In the genomic region with DNA sequence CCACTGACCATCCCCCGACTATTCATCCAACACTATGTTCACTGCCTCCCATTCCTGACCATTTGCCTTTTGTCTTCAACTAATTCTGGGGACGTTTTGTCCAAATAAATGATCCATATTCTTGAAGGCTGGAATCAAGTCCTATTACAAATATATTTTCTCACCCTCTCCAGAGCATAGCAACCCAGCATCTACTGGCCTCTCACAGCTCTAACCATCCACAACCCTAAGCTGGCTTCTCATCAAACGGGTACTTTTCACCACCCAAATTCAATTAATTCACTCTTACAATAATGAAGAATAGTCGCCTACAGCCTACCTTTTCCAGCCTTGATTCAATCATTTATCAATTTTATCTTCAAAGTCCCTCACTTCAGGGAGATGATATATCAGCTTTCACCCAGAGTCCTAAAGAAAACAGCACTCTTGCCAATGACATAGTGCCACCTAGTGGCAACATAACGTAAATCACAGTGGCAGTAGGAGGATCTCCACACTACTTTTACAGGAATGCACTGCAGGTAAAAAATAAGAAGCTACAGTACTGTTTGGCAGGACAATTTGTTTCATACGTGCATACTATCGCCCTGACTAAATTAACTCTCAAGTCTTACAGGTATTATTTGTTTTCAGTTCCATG, we compare ENCODE assay signal across 8 cellular contexts. TPM values are rescaled to one million over a fixed set of nuclear protein-coding genes. Genes with fewer than 3 reads are reported as not detected.
DNase-seq lines count a peak whose midpoint lies in the region; ATAC-seq, FAIRE-seq and TF ChIP-seq lines count a peak whose summit lies in the region.
"Not testable (repeated sequence)": the region's sequence is repeated elsewhere in the genome, so short reads cannot be mapped to it uniquely, and the experiment has no call there.

No MANE protein-coding gene starts in this region.

- H3K9me3 ChIP-seq in HCT116 (ENCODE audit: control insufficient read depth in 1 of 2, insufficient read depth in 1 of 2, low read depth in 1 of 2, low read length in 2 of 2); IMR-90 (ENCODE audit: control insufficient read depth, insufficient read depth, low read length); heart right ventricle; aorta (ENCODE audit: control insufficient read depth, low read length): not testable (repeated sequence)

- peak; percentile 13 for TF ChIP-seq CTCF in GM12865 (IDR thresholded peaks at IDR 0.05; ENCODE audit: insufficient read depth, low read depth, low read length, missing control alignments)
- TF ChIP-seq CTCF in HCT116 (IDR thresholded peaks at IDR 0.05 in 2 of 3, conservative IDR thresholded peaks at IDR 0.05 in 1 of 3; ENCODE audit: borderline replicate concordance in 1 of 3, insufficient read depth in 1 of 3, low read depth in 2 of 3, low read length in 2 of 3) = peak in 1 of 3 experiments; percentile 7; a peak in 1 of 6 replicates
- 0 out of 2 replicates have a peak, but pooled peaks have one; percentile 6 for TF ChIP-seq CTCF in IMR-90 (conservative IDR thresholded peaks at IDR 0.05; ENCODE audit: low read depth, low read length)
- peak; percentile 15 for TF ChIP-seq CTCF in bronchial epithelial cell (IDR thresholded peaks at IDR 0.05; ENCODE audit: insufficient read depth, low read length, severe bottlenecking)
- TF ChIP-seq CTCF in heart right ventricle (IDR thresholded peaks at IDR 0.05) = peak in 6 of 9 donors; percentile 29 to 42 (median 32)
- peak; percentile 44 for TF ChIP-seq CTCF in neural crest cell (conservative IDR thresholded peaks at IDR 0.05)

- H3K79me1 ChIP-seq in IMR-90 (ENCODE audit: low read depth in 1 of 2, low read length in 2 of 2) = not testable (repeated sequence)

- H3K56ac ChIP-seq in IMR-90 (ENCODE audit: extremely low read depth, insufficient read depth, low read length) = not testable (repeated sequence)

- H3K18ac ChIP-seq in IMR-90 (ENCODE audit: low read depth, low read length) = not testable (repeated sequence)

- not testable (repeated sequence) for H3K27ac Mint-ChIP-seq in activated CD4-positive, alpha-beta memory T cell treated with anti-CD3 and anti-CD28 coated beads, Interleukin-2, amount 10 ng/mL, durations not matched to agents 7 days and 5 days; neural crest cell (ENCODE audit: unreplicated experiment)

- BruUV-seq in HCT116 (replicated peaks; lab: Mats Ljungman, UMichigan); IMR-90 (replicated peaks; lab: Mats Ljungman, UMichigan): not testable (repeated sequence)

- not testable (repeated sequence) for H4K20me1 ChIP-seq in HCT116 (ENCODE audit: insufficient read depth); IMR-90 (ENCODE audit: insufficient read depth, low read length)

- not testable (repeated sequence) for H3K9ac ChIP-seq in HCT116 (ENCODE audit: low read length); IMR-90 (ENCODE audit: low read depth, low read length)

- not testable (repeated sequence) for H2BK20ac ChIP-seq in IMR-90 (ENCODE audit: low read depth, low read length)

- not testable (repeated sequence) for H2BK5ac ChIP-seq in IMR-90 (ENCODE audit: low read depth, low read length, poor library complexity, severe bottlenecking)

- not testable (repeated sequence) for H4K91ac ChIP-seq in IMR-90 (ENCODE audit: insufficient read depth, low read depth, low read length)

- H3K36me3 Mint-ChIP-seq in activated CD4-positive, alpha-beta memory T cell treated with anti-CD3 and anti-CD28 coated beads, Interleukin-2, amount 10 ng/mL, durations not matched to agents 7 days and 5 days (ENCODE audit: low read depth); neural crest cell (ENCODE audit: low read depth): not testable (repeated sequence)

- H2AK5ac ChIP-seq in IMR-90 (ENCODE audit: low read depth, low read length) = not testable (repeated sequence)

- in situ Hi-C loops in IMR-90 (cut with MboI; ENCODE audit: low sequenced_read_pairs) = not testable (repeated sequence)

- not testable (repeated sequence) for H3K27ac ChIP-seq in HCT116 (ENCODE audit: low read depth, low read length); IMR-90 (ENCODE audit: insufficient read depth, low read length); heart right ventricle; aorta (ENCODE audit: low read depth in 1 of 2, low read length in 2 of 2)

- not testable (repeated sequence) for H3K4me1 Mint-ChIP-seq in activated CD4-positive, alpha-beta memory T cell treated with anti-CD3 and anti-CD28 coated beads, Interleukin-2, amount 10 ng/mL, durations not matched to agents 7 days and 5 days; neural crest cell

- H2BK15ac ChIP-seq in IMR-90 (ENCODE audit: low read depth, low read length) = not testable (repeated sequence)

- CTCF ChIA-PET in HCT116 (lab: Charles Lee); IMR-90 (lab: Yijun Ruan, JAX); activated CD4-positive, alpha-beta memory T cell treated with anti-CD3 and anti-CD28 coated beads, Interleukin-2, amount 10 ng/mL, durations not matched to agents 7 days and 5 days (lab: Charles Lee): not testable (repeated sequence)

- TF ChIP-seq RAD21 in HCT116 (IDR thresholded peaks at IDR 0.05; ENCODE audit: low read depth) (peak; percentile 31; the same call in 1 of the 2 replicates), IMR-90 (IDR thresholded peaks at IDR 0.05; ENCODE audit: low read length) (peak; percentile 12; the same call in 1 of the 2 replicates)

- H3K4me3 ChIP-seq in GM12865 (ENCODE audit: low read depth, low read length); HCT116 (replicated peaks in 1 of 2; ENCODE audit: low read depth in 1 of 2, low read length in 2 of 2); IMR-90 (ENCODE audit: insufficient read depth, low read depth, low read length); bronchial epithelial cell (ENCODE audit: low read depth, low read length); heart right ventricle; aorta (ENCODE audit: low read length in 2 of 2): not testable (repeated sequence)

- H3K27me3 Mint-ChIP-seq in activated CD4-positive, alpha-beta memory T cell treated with anti-CD3 and anti-CD28 coated beads, Interleukin-2, amount 10 ng/mL, durations not matched to agents 7 days and 5 days; neural crest cell (ENCODE audit: low read depth): not testable (repeated sequence)

- not testable (repeated sequence) for H3K4me2 ChIP-seq in HCT116 (ENCODE audit: low read length); IMR-90 (ENCODE audit: low read depth, low read length)

- H3K27me3 ChIP-seq in HCT116 (ENCODE audit: insufficient read depth, low read length); IMR-90 (ENCODE audit: control insufficient read depth, insufficient read depth, low read length); bronchial epithelial cell (ENCODE audit: control insufficient read depth, insufficient read depth, low read length); heart right ventricle; aorta (ENCODE audit: control insufficient read depth in 1 of 2, insufficient read depth in 2 of 2, low read length in 1 of 2): not testable (repeated sequence)

- not testable (repeated sequence) for H3K4me3 Mint-ChIP-seq in activated CD4-positive, alpha-beta memory T cell treated with anti-CD3 and anti-CD28 coated beads, Interleukin-2, amount 10 ng/mL, durations not matched to agents 7 days and 5 days; neural crest cell

- not testable (repeated sequence) for FAIRE-seq in bronchial epithelial cell (lab: Jason Lieb, UNC)

- not testable (repeated sequence) for H2AK9ac ChIP-seq in IMR-90 (replicated peaks; ENCODE audit: low read depth, low read length, poor library complexity)

- not testable (repeated sequence) for H2AFZ ChIP-seq in HCT116 (ENCODE audit: low read depth, low read length, poor library complexity, severe bottlenecking); IMR-90 (replicated peaks; ENCODE audit: low read length, poor library complexity)

- not testable (repeated sequence) for H3K36me3 ChIP-seq in HCT116 (ENCODE audit: control insufficient read depth in 1 of 2, insufficient read depth in 2 of 2, low read length in 2 of 2); IMR-90 (ENCODE audit: control insufficient read depth, insufficient read depth, low read length); bronchial epithelial cell (ENCODE audit: control insufficient read depth, insufficient read depth, low read length); heart right ventricle; aorta (ENCODE audit: control insufficient read depth in 1 of 2, insufficient read depth in 2 of 2, low read length in 1 of 2)

- no CpG with 5 or more reads among the region's 7 CpGs for WGBS in IMR-90 (ENCODE audit: extremely low coverage in 2 of 2, insufficient read length in 1 of 2), 2 experiments
- WGBS in heart right ventricle, 2 donors = 33 to 37% methylated on average over 3 of the region's 7 CpGs
- WGBS in aorta, 2 donors = 30 to 33% methylated on average over 3 of the region's 7 CpGs

- RAD21 ChIA-PET in HCT116 (lab: Charles Lee; ENCODE audit: low non-redundant PET in 1 of 2, low total read pairs in 2 of 2, uncharacterized antibody in 2 of 2, unreplicated experiment in 2 of 2) = not testable (repeated sequence)

- intact Hi-C loops in HCT116 (cut with micrococcal nuclease); IMR-90 (cut with micrococcal nuclease); heart right ventricle (cut with DNase I); aorta (cut with DNase I): not testable (repeated sequence)

- H3K23ac ChIP-seq in IMR-90 (ENCODE audit: low read depth, low read length) = not testable (repeated sequence)

- not testable (repeated sequence) for H3K4me1 ChIP-seq in HCT116 (ENCODE audit: control insufficient read depth in 1 of 2, insufficient read depth in 2 of 2, low read length in 2 of 2); IMR-90 (ENCODE audit: control insufficient read depth, insufficient read depth, low read length); heart right ventricle; aorta (ENCODE audit: control insufficient read depth in 1 of 2, insufficient read depth in 2 of 2, low read length in 2 of 2)

- H4K8ac ChIP-seq in IMR-90 (ENCODE audit: low read depth in 2 of 2, low read length in 2 of 2) = not testable (repeated sequence)

- POLR2A ChIA-PET in HCT116 (lab: Charles Lee); IMR-90 (lab: Charles Lee; ENCODE audit: unreplicated experiment); activated CD4-positive, alpha-beta memory T cell treated with anti-CD3 and anti-CD28 coated beads, Interleukin-2, amount 10 ng/mL, durations not matched to agents 7 days and 5 days (lab: Charles Lee): not testable (repeated sequence)

- not testable (repeated sequence) for H3K9me2 ChIP-seq in HCT116 (ENCODE audit: insufficient read depth)

- not testable (repeated sequence) for H2BK120ac ChIP-seq in IMR-90 (ENCODE audit: low read depth, low read length)

- ATAC-seq in HCT116 (peak; percentile 96), IMR-90 (ENCODE audit: low read depth) (peak; percentile 41), heart right ventricle (peak in 5 of 8 donors; percentile 38 to 71 (median 59)), aorta (ENCODE audit: low FRiP score) (peak; percentile 76)

- not testable (repeated sequence) for DNase-seq in GM12865 (ENCODE audit: low read depth); HCT116 (ENCODE audit: low read depth, low spot score); IMR-90; bronchial epithelial cell (ENCODE audit: low read depth); heart right ventricle; neural crest cell (ENCODE audit: low read depth, low spot score); aorta
- DNase-seq in activated CD4-positive, alpha-beta memory T cell treated with anti-CD3 and anti-CD28 coated beads, Interleukin-2, amount 10 ng/mL, durations not matched to agents 7 days and 5 days = peak; percentile 21

- H3K4ac ChIP-seq in IMR-90 (ENCODE audit: low read depth, low read length) = not testable (repeated sequence)

- TF ChIP-seq POLR2A in HCT116 (IDR thresholded peaks at IDR 0.05; ENCODE audit: borderline replicate concordance, extremely low read depth, insufficient read depth, insufficient read length); IMR-90 (IDR thresholded peaks at IDR 0.05; ENCODE audit: low read depth, low read length): not testable (repeated sequence)

- H3K9me3 Mint-ChIP-seq in activated CD4-positive, alpha-beta memory T cell treated with anti-CD3 and anti-CD28 coated beads, Interleukin-2, amount 10 ng/mL, durations not matched to agents 7 days and 5 days; neural crest cell: not testable (repeated sequence)

- not testable (repeated sequence) for H4K5ac ChIP-seq in IMR-90 (ENCODE audit: low read depth, low read length)

- not testable (repeated sequence) for H3K9me1 ChIP-seq in IMR-90 (ENCODE audit: insufficient read depth, low read length)

- dilution Hi-C loops in IMR-90 (cut with HindIII; ENCODE audit: low sequenced_read_pairs, unreplicated experiment) = not testable (repeated sequence)

- not testable (repeated sequence) for H3K14ac ChIP-seq in IMR-90 (replicated peaks; ENCODE audit: low read depth, low read length)

- not testable (repeated sequence) for H3K79me2 ChIP-seq in HCT116 (ENCODE audit: insufficient read depth, low read length)

RNA-seq across cellular contexts. Expression of a gene that starts 37.4 kb away (rescaled TPM):
- 2,385 TPM for total RNA-seq in HCT116 (2021; ENCODE audit: unreplicated experiment)
- 4,127 and 4,281 TPM in 2 replicates for polyA plus RNA-seq in HCT116 (2012)
- total RNA-seq in IMR-90 (2012; rRNA removed) = 2,617 and 3,477 TPM in 2 replicates
- polyA plus RNA-seq in IMR-90 (2012; rRNA removed) = 4,201 and 5,358 TPM in 2 replicates
- 3,823 and 3,949 TPM in 2 replicates for polyA plus RNA-seq in IMR-90 (2012; cell fraction: cytosol; rRNA removed)
- polyA plus RNA-seq in IMR-90 (2012; cell fraction: nucleus; rRNA removed; ENCODE audit: low replicate concordance) = 543 and 2,209 TPM in 2 replicates
- 1,000 to 10,000 TPM; 1,261 to 1,293 TPM for total RNA-seq in activated CD4-positive, alpha-beta memory T cell treated with anti-CD3 and anti-CD28 coated beads, Interleukin-2, amount 10 ng/mL, durations not matched to agents 7 days and 5 days
- total RNA-seq in bronchial epithelial cell = 1,868 and 3,166 TPM in 2 replicates
- 1,000 to 10,000 TPM in 1 of 10 donors, 100 to 1,000 TPM in 9; 675 to 1,048 (median 736) TPM for total RNA-seq in heart right ventricle
- polyA plus RNA-seq in heart right ventricle = 1,000 to 10,000 TPM; 1,076 to 3,888 TPM
- 2,069 and 2,072 TPM in 2 replicates for total RNA-seq in neural crest cell
- 1,000 to 10,000 TPM; 1,022 to 1,110 TPM for total RNA-seq in aorta
- 1,000 to 10,000 TPM; 4,105 to 7,043 TPM for polyA plus RNA-seq in aorta

Comparison
In these comparisons a context has a peak if more than half of its experiments do, and no peak if none do; other contexts are left out.
1. ATAC-seq: peak in every context shown above with its lines; median percentile 96 in HCT116; 76 in aorta; 59 in heart right ventricle; 41 in IMR-90.